In genomic region chr16:50368410-50369132, GRCh38 we compare ENCODE assay signal across 8 cellular contexts. TPM values are rescaled to one million over a fixed set of nuclear protein-coding genes. Genes with fewer than 3 reads are reported as not detected.
DNase-seq lines count a peak whose midpoint lies in the region; ATAC-seq and TF ChIP-seq lines count a peak whose summit lies in the region.

Gene BRD7 (minus strand): TSS chr16:50368988. CDS start chr16:50368774, 214 bp downstream.

- ATAC-seq in GM18502 (IDR thresholded peaks at IDR 0.05; ENCODE audit: poor library complexity, unreplicated experiment) (peak; percentile 73), HG02973 (IDR thresholded peaks at IDR 0.05; ENCODE audit: unreplicated experiment) (peak; percentile 58), mucosa of descending colon (peak; percentile 97)

- H3K27ac ChIP-seq in A673 (ENCODE audit: low read depth, low read length, poor library complexity, severe bottlenecking) = peak within 1 kb of the TSS; percentile 81

- no TSS peak for BruUV-seq in A673 (replicated peaks; lab: Mats Ljungman, UMichigan)

- H3K27me3 ChIP-seq in A673 (replicated peaks; ENCODE audit: insufficient read depth, low read depth, low read length, poor library complexity) = no peaks in the 10 kb centered on the region

- intact Hi-C loops in A673 (cut with micrococcal nuclease; ENCODE audit: unreplicated experiment) (loop anchor here (10.0 kb wide), 1 partner anchor 296 kb away; no protein-coding TSS in a partner anchor), mucosa of descending colon (cut with DNase I, micrococcal nuclease) (loop anchor here in 1 of 2 donors (5.0 kb wide), 1 partner anchor 301 kb away; the partner anchor contains the start of gene HEATR3)

- H3K4me3 ChIP-seq in A673 (ENCODE audit: low read depth, low read length, poor library complexity, severe bottlenecking) = peak within 1 kb of the TSS; percentile 97
- peak within 1 kb of the TSS; percentile 97 for H3K4me3 ChIP-seq in mucosa of descending colon

- H3K4me1 ChIP-seq in A673 (ENCODE audit: insufficient read depth, low read length, poor library complexity, severe bottlenecking) = peaks cover 8% of the 10 kb centered on the region
- no peaks in the 10 kb centered on the region for H3K4me1 ChIP-seq in mucosa of descending colon (ENCODE audit: low read depth)

- CTCF ChIA-PET in A673 (lab: Charles Lee) = interaction anchor here (0.6 to 1.6 kb wide), 4 partner anchors 13 to 269 kb away, joined by 3 to 12 read pairs (median 4); no protein-coding TSS in a partner anchor

- POLR2A ChIA-PET in A673 (lab: Charles Lee; ENCODE audit: low non-redundant PET) = no interaction called here

- H3K9me3 ChIP-seq in A673 (ENCODE audit: low read depth, low read length, poor library complexity, severe bottlenecking) (no peaks in the 10 kb centered on the region), mucosa of descending colon (no peaks in the 10 kb centered on the region)

- DNase-seq in A673 (ENCODE audit: low spot score) (peak; percentile 82), NCI-H82 (lab: John Stamatoyannopoulos, UW) (peak; percentile 73), epidermal melanocyte (ENCODE audit: insufficient read length, low spot score) (peak; percentile 69), mucosa of descending colon (peak; percentile 60 to 87 (median 72))
- DNase-seq in activated CD8-positive, alpha-beta memory T cell treated with anti-CD3 and anti-CD28 coated beads for 48 hours (ENCODE audit: low read depth in 2 of 3, low spot score in 2 of 3) = peak; percentile 51 to 62 (median 55)
- peak; percentile 36 to 45 for DNase-seq in stimulated activated CD8-positive, alpha-beta memory T cell treated with anti-CD3 and anti-CD28 coated beads, Interleukin-4, amount 100 ng/mL, for 1 hour (ENCODE audit: low read depth in 2 of 2, low spot score in 1 of 2)

- TF ChIP-seq CTCF in A673 (conservative IDR thresholded peaks at IDR 0.05; ENCODE audit: low read depth, low read length) (no peak), mucosa of descending colon (IDR thresholded peaks at IDR 0.05) (no peak)

- H3K36me3 ChIP-seq in A673 (ENCODE audit: insufficient read depth, low read length, poor library complexity, severe bottlenecking) (peaks cover 25% of the 10 kb centered on the region), mucosa of descending colon (ENCODE audit: low read depth) (no peaks in the 10 kb centered on the region)

RNA-seq across cellular contexts. Expression of gene BRD7, which starts in this region (rescaled TPM):
- total RNA-seq in A673 (2021) = 93.0 and 95.3 TPM in 2 replicates
- total RNA-seq in mucosa of descending colon = 10 to 100 TPM; 50.8 to 79.6 (median 56.1) TPM

Comparison
In these comparisons a context has a peak if more than half of its experiments do, and no peak if none do; other contexts are left out.
1. Peak in every context shown above with its lines: DNase-seq, ATAC-seq, H3K4me3 ChIP-seq and H3K27ac ChIP-seq.